Comparison of ENCODE assay signal across 8 cellular contexts in the genomic region with DNA sequence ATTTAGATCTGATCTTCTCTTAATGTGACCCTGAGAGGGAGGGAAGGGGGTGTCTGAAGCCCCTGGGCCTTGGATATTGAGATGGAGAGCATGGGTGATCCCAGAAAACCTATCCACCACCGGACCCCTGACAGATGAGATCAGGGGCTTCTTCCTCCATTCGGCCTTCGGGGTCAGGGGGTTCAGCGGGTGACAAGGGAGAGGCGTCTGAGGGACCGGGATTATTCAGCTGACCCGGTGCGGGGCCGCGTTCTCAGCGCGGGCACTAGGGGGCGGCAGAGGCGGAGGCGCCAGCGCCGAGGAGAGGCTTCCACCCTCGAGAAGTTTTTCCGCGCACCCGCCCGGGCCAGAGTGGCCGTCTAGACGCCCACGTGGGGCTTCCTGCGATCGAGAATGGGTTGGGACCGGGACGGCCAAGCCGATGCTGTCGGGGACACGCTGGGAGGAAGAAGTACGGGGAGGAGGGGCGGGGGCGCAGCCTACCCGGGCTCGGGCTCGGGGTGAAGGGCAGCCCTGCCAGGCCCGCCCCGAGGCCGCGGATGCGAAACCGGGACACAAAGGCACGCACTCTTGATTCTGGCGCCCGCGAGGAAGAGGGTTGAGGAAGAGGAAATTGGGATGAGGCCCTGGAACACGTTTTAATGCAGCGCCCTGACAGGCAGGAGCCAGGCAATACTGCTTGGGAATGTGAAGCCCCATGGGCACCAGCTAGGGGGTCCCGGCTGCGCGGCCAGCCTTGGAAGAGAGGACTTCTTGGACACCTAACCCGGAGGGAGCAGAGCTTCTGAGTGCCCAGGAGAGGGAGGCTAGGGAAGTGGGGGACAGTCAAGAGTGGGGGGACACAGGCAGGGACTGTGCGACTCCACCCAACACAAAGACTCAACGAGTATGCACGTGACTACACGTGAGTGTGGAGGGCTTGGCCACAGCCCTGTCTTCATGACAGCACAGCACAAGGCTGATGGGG. TPM values are rescaled to one million over a fixed set of nuclear protein-coding genes. Genes with fewer than 3 reads are reported as not detected.
DNase-seq lines count a peak whose midpoint lies in the region; ATAC-seq, FAIRE-seq and TF ChIP-seq lines count a peak whose summit lies in the region.

No MANE protein-coding gene starts in this region.

- H3K9me3 ChIP-seq in gastroesophageal sphincter (no peaks in the 10 kb centered on the region), neutrophil (no peaks in the 10 kb centered on the region)

- TF ChIP-seq EP300 in gastroesophageal sphincter (IDR thresholded peaks at IDR 0.05), result no peak

- peak; percentile 89 for ATAC-seq in gastroesophageal sphincter

- peak; percentile 76 for FAIRE-seq in HTR-8/SVneo (lab: Jason Lieb, UNC)

- 16 to 35% methylated on average over 9 to 13 of the region's 58 CpGs for WGBS in gastroesophageal sphincter (ENCODE audit: low coverage in 1 of 2), 2 donors

- H3K27me3 ChIP-seq in gastroesophageal sphincter, result no peaks in the 10 kb centered on the region
- peaks cover 32% of the 10 kb centered on the region for H3K27me3 ChIP-seq in neutrophil

- in situ Hi-C loops in SK-MEL-5 (cut with HindIII; ENCODE audit: low pct_unique_long_range_greater_than_20kb, low sequenced_read_pairs), result no loop called here

- peak overlapping the region in 3 of 4 donors; percentile 73 to 77 (median 77) for H3K27ac ChIP-seq in gastroesophageal sphincter
- H3K27ac ChIP-seq in neutrophil, result no peak overlapping the region

- H3K36me3 ChIP-seq in gastroesophageal sphincter (no peaks in the 10 kb centered on the region), neutrophil (no peaks in the 10 kb centered on the region)

- TF ChIP-seq CTCF in gastroesophageal sphincter (IDR thresholded peaks at IDR 0.05) (peak in 3 of 4 experiments; percentile 92 to 96 (median 93)), neutrophil (IDR thresholded peaks at IDR 0.05) (peak; percentile 90)

- DNase-seq in NCI-H1694 treated with DMSO at 0.1 percent for 48 hours (lab: John Stamatoyannopoulos, UW) (peak; percentile 26), NCI-H1694 (lab: John Stamatoyannopoulos, UW) (no peak), HTR-8/SVneo (ENCODE audit: insufficient read length, low spot score) (peak; percentile 82), SK-MEL-5 (ENCODE audit: low read depth, low spot score) (peak; percentile 69), stromal cell of bone marrow (ENCODE audit: low read depth) (peak; percentile 47)
- peak; percentile 62 to 79 (median 72) for DNase-seq in activated naive CD4-positive, alpha-beta T cell (lab: John Stamatoyannopoulos, UW)

- no peak for TF ChIP-seq POLR2A in gastroesophageal sphincter (IDR thresholded peaks at IDR 0.05)

- H3K4me1 ChIP-seq in gastroesophageal sphincter, result peaks cover 0 to 21% (median 12%) of the 10 kb centered on the region in 3 donors
- H3K4me1 ChIP-seq in neutrophil (ENCODE audit: control insufficient read depth in 1 of 2, insufficient read depth in 1 of 2, low read depth in 1 of 2, low read length in 1 of 2), result peaks cover 9 to 10% of the 10 kb centered on the region in 2 experiments

- H3K4me3 ChIP-seq in gastroesophageal sphincter (peak overlapping the region; percentile 39 to 57), neutrophil (ENCODE audit: low read depth in 1 of 2, low read length in 1 of 2) (peak overlapping the region; percentile 37 to 63)

RNA-seq across cellular contexts. Expression of a gene that starts 30.6 kb away (rescaled TPM):
- total RNA-seq in SK-MEL-5 (2014; rRNA removed; shearing (Covaris generic)), result 0.42 and 0.98 TPM in 2 replicates
- 0.60 and 0.68 TPM in 2 replicates for polyA plus RNA-seq in SK-MEL-5 (2015; cell fraction: cytosol; rRNA removed)
- 12.7 and 14.5 TPM in 2 replicates for polyA plus RNA-seq in SK-MEL-5 (2015; cell fraction: nucleus; rRNA removed)
- total RNA-seq in gastroesophageal sphincter, result 1 to 10 TPM in 1 of 4 donors, under 1 TPM in 3; 0.35 to 1.4 (median 0.45) TPM

RNA-seq across cellular contexts. Expression of a gene that starts 38.8 kb away (rescaled TPM):
- total RNA-seq in SK-MEL-5 (2014; rRNA removed; shearing (Covaris generic)), result 16.5 and 17.0 TPM in 2 replicates
- 21.7 and 30.1 TPM in 2 replicates for polyA plus RNA-seq in SK-MEL-5 (2015; cell fraction: cytosol; rRNA removed)
- polyA plus RNA-seq in SK-MEL-5 (2015; cell fraction: nucleus; rRNA removed), result 174 and 206 TPM in 2 replicates
- 10 to 100 TPM; 20.0 to 38.8 (median 28.9) TPM for total RNA-seq in gastroesophageal sphincter

RNA-seq across cellular contexts. Expression of a gene that starts 39.0 kb away (rescaled TPM):
- 92.5 and 94.5 TPM in 2 replicates for total RNA-seq in SK-MEL-5 (2014; rRNA removed; shearing (Covaris generic))
- 178 and 204 TPM in 2 replicates for polyA plus RNA-seq in SK-MEL-5 (2015; cell fraction: cytosol; rRNA removed)
- polyA plus RNA-seq in SK-MEL-5 (2015; cell fraction: nucleus; rRNA removed), result 107 and 118 TPM in 2 replicates
- 10 to 100 TPM; 54.6 to 79.9 (median 66.4) TPM for total RNA-seq in gastroesophageal sphincter

RNA-seq across cellular contexts. Expression of a gene that starts 42.8 kb away (rescaled TPM):
- 6.5 and 8.0 TPM in 2 replicates for total RNA-seq in SK-MEL-5 (2014; rRNA removed; shearing (Covaris generic))
- 8.4 and 10.4 TPM in 2 replicates for polyA plus RNA-seq in SK-MEL-5 (2015; cell fraction: cytosol; rRNA removed)
- polyA plus RNA-seq in SK-MEL-5 (2015; cell fraction: nucleus; rRNA removed), result 10.9 and 19.7 TPM in 2 replicates
- 10 to 100 TPM in 3 of 4 donors, 1 to 10 TPM in 1; 2.2 to 16.1 (median 12.2) TPM for total RNA-seq in gastroesophageal sphincter

RNA-seq across cellular contexts. Expression of a gene that starts 46.7 kb away (rescaled TPM):
- total RNA-seq in SK-MEL-5 (2014; rRNA removed; shearing (Covaris generic)), result 22.5 and 25.8 TPM in 2 replicates
- polyA plus RNA-seq in SK-MEL-5 (2015; cell fraction: cytosol; rRNA removed), result 37.0 and 38.3 TPM in 2 replicates
- polyA plus RNA-seq in SK-MEL-5 (2015; cell fraction: nucleus; rRNA removed), result 50.8 and 53.5 TPM in 2 replicates
- 10 to 100 TPM; 12.5 to 23.8 (median 17.7) TPM for total RNA-seq in gastroesophageal sphincter
